ENCODE assay signal across 8 cellular contexts in genomic region chr4:11118513-11118912, GRCh38.
"Had no signal": no experiment of that assay in that cellular context is flagged by ENCODE, and none has a peak within 500 bp of the region (broad histone marks: within the 10 kb centered on the region; RNA-seq: fewer than 3 reads in every experiment).

No MANE protein-coding gene starts in this region.

- H3K4me3 ChIP-seq: GM12878 had no signal

- DNase-seq: GDM1, GF-D8 had no signal

- FAIRE-seq: G401.6, GM12878, GM12891, GM12892, GM18507, GM19239 had no signal

- ATAC-seq: GM12878 had no signal
